8 cellular contexts compared by ENCODE assay signal in the genomic region with DNA sequence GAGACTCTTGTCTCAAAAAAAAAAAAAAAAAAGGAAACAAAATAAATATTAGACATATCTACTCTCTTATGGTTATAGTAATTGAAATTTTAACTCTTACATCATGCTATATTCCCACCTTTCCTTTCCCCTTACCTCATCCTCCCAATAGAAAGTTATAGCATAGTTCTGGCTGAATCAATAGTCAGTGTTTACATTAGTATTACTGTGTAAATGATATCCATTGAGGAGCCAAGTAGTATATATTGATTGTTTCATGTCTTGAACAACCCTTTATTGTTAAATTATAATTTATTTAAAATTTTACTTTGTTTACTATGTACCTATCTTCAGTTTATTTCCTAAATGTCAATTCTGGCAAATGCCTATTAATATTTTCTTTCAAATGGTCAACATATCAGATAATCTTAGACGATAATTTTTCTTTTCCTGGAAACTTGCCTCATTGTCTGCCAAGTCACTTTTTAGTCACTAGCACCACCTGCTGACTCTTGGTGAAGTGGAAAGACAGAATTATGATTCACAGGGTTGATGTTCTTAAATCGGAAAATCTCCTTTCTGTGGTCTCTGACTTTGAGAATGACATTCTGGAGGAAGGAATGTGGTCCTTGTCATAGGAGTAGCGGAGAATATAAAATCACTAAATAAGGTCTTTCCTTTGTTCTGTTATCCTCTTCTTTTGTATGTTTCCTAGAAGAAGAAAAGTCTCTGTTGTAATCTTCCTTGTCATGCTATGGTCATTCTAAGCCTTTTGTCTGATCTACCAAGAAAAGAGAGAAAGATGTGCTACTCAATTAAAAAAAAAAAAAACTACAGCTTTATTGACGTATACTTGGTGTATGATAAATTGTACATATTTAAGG. TPM values are rescaled to one million over a fixed set of nuclear protein-coding genes. Genes with fewer than 3 reads are reported as not detected.
DNase-seq lines count a peak whose midpoint lies in the region; ATAC-seq and TF ChIP-seq lines count a peak whose summit lies in the region.

No MANE protein-coding gene starts in this region.

- H3K36me3 ChIP-seq in Peyer's patch (no peaks in the 10 kb centered on the region), heart left ventricle (no peaks in the 10 kb centered on the region)

- TF ChIP-seq POLR2A in Peyer's patch (IDR thresholded peaks at IDR 0.05) (no peak), heart left ventricle (IDR thresholded peaks at IDR 0.05) (no peak)

- DNase-seq in EL (peak; percentile 81), Peyer's patch (peak in 2 of 3 donors; percentile 54 to 80), heart left ventricle (peak in 1 of 5 donors; percentile 46), sciatic nerve (ENCODE audit: low spot score) (no peak), cerebellar nuclear complex (lab: John Stamatoyannopoulos, UW) (no peak)
- no peak for DNase-seq in activated naive CD8-positive, alpha-beta T cell treated with anti-CD3 and anti-CD28 coated beads, Interleukin-2, amount 10 ng/mL, durations not matched to agents 7 days and 5 days

- no peak overlapping the region for H3K4me3 Mint-ChIP-seq in activated naive CD8-positive, alpha-beta T cell treated with anti-CD3 and anti-CD28 coated beads, Interleukin-2, amount 10 ng/mL, durations not matched to agents 7 days and 5 days

- H3K27ac ChIP-seq in Peyer's patch: no peak overlapping the region
- H3K27ac ChIP-seq in heart left ventricle: no peak overlapping the region

- no peaks in the 10 kb centered on the region for H3K36me3 Mint-ChIP-seq in activated naive CD8-positive, alpha-beta T cell treated with anti-CD3 and anti-CD28 coated beads, Interleukin-2, amount 10 ng/mL, durations not matched to agents 7 days and 5 days

- no peaks in the 10 kb centered on the region for H3K9me3 Mint-ChIP-seq in activated naive CD8-positive, alpha-beta T cell treated with anti-CD3 and anti-CD28 coated beads, Interleukin-2, amount 10 ng/mL, durations not matched to agents 7 days and 5 days

- TF ChIP-seq CTCF in LNCAP (IDR thresholded peaks at IDR 0.05): peak; percentile 93
- peak; percentile 49 to 96 (median 84) for TF ChIP-seq CTCF in Peyer's patch (IDR thresholded peaks at IDR 0.05)
- TF ChIP-seq CTCF in heart left ventricle (IDR thresholded peaks at IDR 0.05): peak; percentile 60 to 90 (median 84)

- H3K4me3 ChIP-seq in Peyer's patch (no peak overlapping the region), heart left ventricle (no peak overlapping the region)

- POLR2A ChIA-PET in activated naive CD8-positive, alpha-beta T cell treated with anti-CD3 and anti-CD28 coated beads, Interleukin-2, amount 10 ng/mL, durations not matched to agents 7 days and 5 days (lab: Charles Lee): interaction anchor here (1.0 to 1.2 kb wide), 3 partner anchors 19 to 168 kb away, joined by 4 read pairs; partner anchors contain the start of genes ANKRD34A, NUDT17 and POLR3GL

- H3K27ac Mint-ChIP-seq in activated naive CD8-positive, alpha-beta T cell treated with anti-CD3 and anti-CD28 coated beads, Interleukin-2, amount 10 ng/mL, durations not matched to agents 7 days and 5 days: no peak overlapping the region

- H3K9me3 ChIP-seq in Peyer's patch (no peaks in the 10 kb centered on the region), heart left ventricle (no peaks in the 10 kb centered on the region)

- peaks cover 13% of the 10 kb centered on the region for H3K27me3 Mint-ChIP-seq in activated naive CD8-positive, alpha-beta T cell treated with anti-CD3 and anti-CD28 coated beads, Interleukin-2, amount 10 ng/mL, durations not matched to agents 7 days and 5 days

- peak; percentile 63 for ATAC-seq in activated naive CD8-positive, alpha-beta T cell treated with anti-CD3 and anti-CD28 coated beads, Interleukin-2, amount 10 ng/mL, durations not matched to agents 7 days and 5 days (ENCODE audit: low read depth)
- ATAC-seq in heart left ventricle: peak in 2 of 4 donors; percentile 31 to 54
- peak; percentile 73 for ATAC-seq in sciatic nerve
- no peak for ATAC-seq in HG03378 (IDR thresholded peaks at IDR 0.05; ENCODE audit: unreplicated experiment)

- H3K4me1 ChIP-seq in Peyer's patch (no peaks in the 10 kb centered on the region), heart left ventricle (peaks cover 0 to 25% (median 7%) of the 10 kb centered on the region in 12 donors)

- H3K4me1 Mint-ChIP-seq in activated naive CD8-positive, alpha-beta T cell treated with anti-CD3 and anti-CD28 coated beads, Interleukin-2, amount 10 ng/mL, durations not matched to agents 7 days and 5 days: peaks cover 10% of the 10 kb centered on the region

- intact Hi-C loops in heart left ventricle (cut with DNase I) (loop anchor here (1.0 to 10.0 kb wide), 12 partner anchors 36 to 168 kb away; partner anchors contain the start of genes NUDT17 (in 6 of the 10) and ITGA10 (in 1 of the 10)), sciatic nerve (cut with DNase I) (loop anchor here (2.0 kb wide), 1 partner anchor 36 kb away; no protein-coding TSS in a partner anchor)

- 3 to 19% (median 8%) methylated on average over 4 of the region's 4 CpGs for WGBS in heart left ventricle, 4 donors

- no peaks in the 10 kb centered on the region for H3K27me3 ChIP-seq in Peyer's patch
- H3K27me3 ChIP-seq in heart left ventricle: no peaks in the 10 kb centered on the region

RNA-seq across cellular contexts. Expression of gene HJV, which starts 8.6 kb away (rescaled TPM):
- total RNA-seq in Peyer's patch (not detected), heart left ventricle (100 to 1,000 TPM in 3 of 9 donors, 10 to 100 TPM in 6; 21.8 to 125 (median 79.5) TPM), sciatic nerve (not detected)
- not detected for total RNA-seq in activated naive CD8-positive, alpha-beta T cell treated with anti-CD3 and anti-CD28 coated beads, Interleukin-2, amount 10 ng/mL, durations not matched to agents 7 days and 5 days
- polyA plus RNA-seq in heart left ventricle: 10 to 100 TPM in 1 of 2 donors, under 1 TPM in 1; 0.62 to 37.7 TPM

RNA-seq across cellular contexts. Expression of gene TXNIP, which starts 16.6 kb away (rescaled TPM):
- 1,000 to 10,000 TPM in 2 of 4 donors, 100 to 1,000 TPM in 2; 313 to 1,366 (median 694) TPM for total RNA-seq in Peyer's patch
- total RNA-seq in activated naive CD8-positive, alpha-beta T cell treated with anti-CD3 and anti-CD28 coated beads, Interleukin-2, amount 10 ng/mL, durations not matched to agents 7 days and 5 days: 100 to 1,000 TPM; 678 to 725 TPM
- 1,000 to 10,000 TPM in 4 of 9 donors, 100 to 1,000 TPM in 5; 489 to 1,925 (median 1,000) TPM for total RNA-seq in heart left ventricle
- polyA plus RNA-seq in heart left ventricle: 100 to 1,000 TPM; 222 to 597 TPM
- total RNA-seq in sciatic nerve: 609 TPM

RNA-seq across cellular contexts. Expression of gene POLR3GL, which starts 48.4 kb away (rescaled TPM):
- total RNA-seq in Peyer's patch (10 to 100 TPM in 3 of 4 donors, 1 to 10 TPM in 1; 8.7 to 25.6 (median 12.5) TPM), heart left ventricle (10 to 100 TPM; 30.2 to 45.7 (median 36.0) TPM), sciatic nerve (22.3 TPM)
- total RNA-seq in activated naive CD8-positive, alpha-beta T cell treated with anti-CD3 and anti-CD28 coated beads, Interleukin-2, amount 10 ng/mL, durations not matched to agents 7 days and 5 days: 10 to 100 TPM; 32.6 to 34.9 TPM
- 10 to 100 TPM; 45.8 to 69.4 TPM for polyA plus RNA-seq in heart left ventricle

RNA-seq across cellular contexts. Expression of gene ANKRD34A, which starts 48.6 kb away (rescaled TPM):
- total RNA-seq in Peyer's patch: 1 to 10 TPM in 1 of 4 donors, under 1 TPM in 1, not detected in 2; 0.54 to 3.7 TPM
- 1 to 10 TPM; 2.2 to 2.8 TPM for total RNA-seq in activated naive CD8-positive, alpha-beta T cell treated with anti-CD3 and anti-CD28 coated beads, Interleukin-2, amount 10 ng/mL, durations not matched to agents 7 days and 5 days
- 1 to 10 TPM; 1.0 to 3.5 (median 1.7) TPM for total RNA-seq in heart left ventricle
- polyA plus RNA-seq in heart left ventricle: 1 to 10 TPM in 1 of 2 donors, under 1 TPM in 1; 0.65 to 1.9 TPM
- total RNA-seq in sciatic nerve: 1.2 TPM

RNA-seq across cellular contexts. Expression of gene LIX1L, which starts 55.1 kb away (rescaled TPM):
- total RNA-seq in Peyer's patch (10 to 100 TPM in 1 of 4 donors, 1 to 10 TPM in 3; 3.7 to 10.7 (median 4.5) TPM), heart left ventricle (10 to 100 TPM; 21.7 to 31.5 (median 26.4) TPM), sciatic nerve (57.6 TPM)
- 10 to 100 TPM; 54.0 to 57.5 TPM for total RNA-seq in activated naive CD8-positive, alpha-beta T cell treated with anti-CD3 and anti-CD28 coated beads, Interleukin-2, amount 10 ng/mL, durations not matched to agents 7 days and 5 days
- 10 to 100 TPM in 1 of 2 donors, 1 to 10 TPM in 1; 7.0 to 13.4 TPM for polyA plus RNA-seq in heart left ventricle

Comparison
In these comparisons a context has a peak if more than half of its experiments do, and no peak if none do; other contexts are left out.
1. DNase-seq: peak in EL (single experiment) and Peyer's patch (2 of 3); none in activated naive CD8-positive, alpha-beta T cell treated with anti-CD3 and anti-CD28 coated beads, Interleukin-2, amount 10 ng/mL, durations not matched to agents 7 days and 5 days (single experiment), sciatic nerve (single experiment) and cerebellar nuclear complex (0 of 2).
2. RNA of gene HJV, which starts 8.6 kb away (total RNA-seq): 21.8 to 125 TPM in heart left ventricle; not detected in sciatic nerve (single experiment), not detected in Peyer's patch and not detected in activated naive CD8-positive, alpha-beta T cell treated with anti-CD3 and anti-CD28 coated beads, Interleukin-2, amount 10 ng/mL, durations not matched to agents 7 days and 5 days; every median in the first group is over 10 times any median in the second.
3. Peak in every context shown above with its lines, with median percentiles within 50 percentile points of each other: CTCF ChIP-seq.